Comparison of ENCODE assay signal across 8 cellular contexts in genomic region chr7:20330797-20331230, GRCh38. TPM values are rescaled to one million over a fixed set of nuclear protein-coding genes. Genes with fewer than 3 reads are reported as not detected.
DNase-seq lines count a peak whose midpoint lies in the region; ATAC-seq and FAIRE-seq lines count a peak whose summit lies in the region.

ITGB8 (plus strand) TSS chr7:20330900; CDS start chr7:20331807, 907 bp downstream.

- H3K27me3 Mint-ChIP-seq in effector memory CD8-positive, alpha-beta T cell, result peaks cover 24 to 30% of the 10 kb centered on the region in 2 donors

- H3K27ac Mint-ChIP-seq in effector memory CD8-positive, alpha-beta T cell, result peak within 1 kb of the TSS in 1 of 2 donors; percentile 41

- DNase-seq in COR-L47 (lab: John Stamatoyannopoulos, UW) (peak; percentile 79), RPMI8226 (peak; percentile 34), urothelium cell line (ENCODE audit: low spot score) (peak; percentile 44), Ammon's horn (ENCODE audit: low spot score) (no peak)
- no peak for DNase-seq in effector memory CD8-positive, alpha-beta T cell

- peaks cover 29% of the 10 kb centered on the region for H3K4me1 ChIP-seq in mononuclear cell (ENCODE audit: insufficient read depth, low read length)

- peaks cover 2% of the 10 kb centered on the region for H3K36me3 Mint-ChIP-seq in effector memory CD8-positive, alpha-beta T cell (ENCODE audit: insufficient read depth)

- no peaks in the 10 kb centered on the region for H3K9me3 Mint-ChIP-seq in effector memory CD8-positive, alpha-beta T cell

- peaks cover 10 to 13% of the 10 kb centered on the region in 2 donors for H3K4me1 Mint-ChIP-seq in effector memory CD8-positive, alpha-beta T cell (ENCODE audit: low read depth in 2 of 2)

- peaks cover 41% of the 10 kb centered on the region for H3K27me3 ChIP-seq in mononuclear cell (ENCODE audit: insufficient read depth, low read length)

- ATAC-seq in GM19025 (IDR thresholded peaks at IDR 0.05; ENCODE audit: low read depth, unreplicated experiment), result peak; percentile 14
- peak; percentile 23 for ATAC-seq in HG03103 (IDR thresholded peaks at IDR 0.05; ENCODE audit: low read depth, unreplicated experiment)
- ATAC-seq in effector memory CD8-positive, alpha-beta T cell (replicated peaks), result peak; percentile 51

- H3K4me3 Mint-ChIP-seq in effector memory CD8-positive, alpha-beta T cell, result peak within 1 kb of the TSS; percentile 86 to 87

- no peaks in the 10 kb centered on the region for H3K9me3 ChIP-seq in mononuclear cell (ENCODE audit: low read depth, low read length)

- H3K4me3 ChIP-seq in mononuclear cell (ENCODE audit: low read length), result peak within 1 kb of the TSS; percentile 41

- FAIRE-seq in urothelium cell line (lab: Jason Lieb, UNC), result no peak

RNA-seq across cellular contexts. Expression of gene ITGB8, which starts in this region (rescaled TPM):
- total RNA-seq in mononuclear cell, result 11.3 TPM

Comparison
In these comparisons a context has a peak if more than half of its experiments do, and no peak if none do; other contexts are left out.
1. DNase-seq: peak in COR-L47 (single experiment), RPMI8226 (single experiment) and urothelium cell line (single experiment); none in effector memory CD8-positive, alpha-beta T cell (0 of 3) and Ammon's horn (single experiment).
2. Peak in every context shown above with its lines, with median percentiles within 50 percentile points of each other: ATAC-seq.